9 cellular contexts compared by ENCODE assay signal in genomic region chr5:128208436-128208835, GRCh38.
"Had no signal": no experiment of that assay in that cellular context is flagged by ENCODE, and none has a peak within 500 bp of the region (broad histone marks: within the 10 kb centered on the region; RNA-seq: fewer than 3 reads in every experiment).

No MANE protein-coding gene starts in this region.

- H3K4me3 ChIP-seq: GM23248, HAP-1 had no signal

- ATAC-seq: HCT116, HepG2 had no signal

- H3K36me3 ChIP-seq: HAP-1 had no signal

- H3K4me3 Mint-ChIP-seq: HFFc6, IgD-negative memory B cell had no signal

- H3K27ac Mint-ChIP-seq: HFFc6, IgD-negative memory B cell had no signal

- H3K36me3 Mint-ChIP-seq: IgD-negative memory B cell had no signal

- H3K27me3 Mint-ChIP-seq: IgD-negative memory B cell had no signal

- DNase-seq: GM23248, GOT3, H7, HFFc6 had no signal

- H3K9me3 ChIP-seq: HAP-1 had no signal

- H3K4me1 ChIP-seq: HAP-1 had no signal

- H3K27ac ChIP-seq: GM23248, HL-60 had no signal

- H3K9me3 Mint-ChIP-seq: HFFc6, IgD-negative memory B cell had no signal
